ENCODE assay signal across 28 cellular contexts in the genomic region with DNA sequence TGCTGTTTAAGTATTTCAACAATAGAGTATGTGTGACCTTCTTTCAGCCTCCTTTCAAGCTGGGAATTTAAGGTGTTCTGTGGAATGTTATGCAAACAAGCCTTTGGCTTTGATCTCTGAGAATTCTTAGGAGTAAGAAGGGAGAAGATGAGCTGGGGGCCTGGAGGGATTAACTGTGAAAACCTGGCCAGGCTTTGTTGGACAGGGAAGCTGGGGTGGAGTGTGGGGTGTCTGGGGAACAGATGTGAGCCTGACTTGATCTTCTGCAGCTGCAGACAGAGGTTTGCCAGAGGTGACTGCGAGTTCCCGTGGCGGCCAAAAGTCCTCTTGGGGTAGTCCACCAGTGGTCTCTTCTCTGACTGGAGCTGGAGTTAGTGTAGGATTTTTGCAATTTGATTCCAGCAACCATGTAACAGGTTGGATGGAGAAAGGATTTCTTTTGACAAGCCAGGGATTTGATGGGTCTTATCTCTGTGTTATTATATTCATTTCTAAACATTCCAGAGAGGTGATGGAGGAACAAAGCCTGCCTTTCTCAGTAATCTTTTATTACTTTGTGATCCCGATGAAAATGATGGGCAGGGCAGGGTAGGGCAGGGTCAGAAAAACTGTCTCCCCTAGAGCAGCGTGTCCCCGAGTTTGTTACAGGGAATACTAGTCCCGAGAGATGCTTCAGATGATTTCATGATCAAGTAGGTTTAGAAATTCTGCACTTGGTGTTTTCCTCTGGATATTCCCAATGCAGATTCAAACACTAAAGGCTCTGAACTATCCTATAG.
A peak's percentile ranks its signal among the peaks of the same experiment; 100 is the strongest.
DNase-seq lines count a peak whose midpoint lies in the region; ATAC-seq and TF ChIP-seq lines count a peak whose summit lies in the region.
"Had no signal": no experiment of that assay in that cellular context is flagged by ENCODE, and none has a peak within 500 bp of the region (broad histone marks: within the 10 kb centered on the region; RNA-seq: fewer than 3 reads in every experiment).

No MANE protein-coding gene starts in this region.

- no peak overlapping the region for H3K27ac ChIP-seq in right atrium auricular region
- no peak overlapping the region for H3K27ac ChIP-seq in endodermal cell (ENCODE audit: low read depth, low read length)
- no peak overlapping the region for H3K27ac ChIP-seq in mesenchymal stem cell (ENCODE audit: low read length, poor library complexity, severe bottlenecking)
- no peak overlapping the region for H3K27ac ChIP-seq in sigmoid colon
- H3K27ac ChIP-seq: 22Rv1, KMS-11, RWPE1, SK-N-MC had no signal

- no peak overlapping the region for H2AFZ ChIP-seq in mesenchymal stem cell (ENCODE audit: low read depth, low read length)

- POLR2A ChIA-PET in activated CD8-positive, alpha-beta T cell treated with anti-CD3 and anti-CD28 coated beads, Interleukin-2, amount 10 ng/mL, durations not matched to agents 7 days and 5 days (lab: Charles Lee) = no interaction called here

- TF ChIP-seq POLR2A in sigmoid colon (IDR thresholded peaks at IDR 0.05) = no peak

- H3K9ac ChIP-seq in endodermal cell (ENCODE audit: extremely low read depth, low read length, poor library complexity, severe bottlenecking) (no peak overlapping the region), mesenchymal stem cell (ENCODE audit: low read length) (no peak overlapping the region)
- H3K9ac ChIP-seq: KMS-11 had no signal

- CTCF ChIA-PET in activated CD8-positive, alpha-beta T cell treated with anti-CD3 and anti-CD28 coated beads, Interleukin-2, amount 10 ng/mL, durations not matched to agents 7 days and 5 days (lab: Charles Lee) = no interaction called here

- H3K18ac ChIP-seq in mesenchymal stem cell (ENCODE audit: low read depth in 1 of 2, low read length in 2 of 2) = no peak overlapping the region

- H2BK5ac ChIP-seq in mesenchymal stem cell (ENCODE audit: low read depth, low read length, poor library complexity, severe bottlenecking) = no peak overlapping the region

- ATAC-seq in Right ventricle myocardium inferior (peak; percentile 73), HG03354 (IDR thresholded peaks at IDR 0.05; ENCODE audit: poor library complexity, severe bottlenecking, unreplicated experiment) (no peak), HG03280 (IDR thresholded peaks at IDR 0.05; ENCODE audit: unreplicated experiment) (no peak)
- no peak for ATAC-seq in activated CD8-positive, alpha-beta T cell treated with anti-CD3 and anti-CD28 coated beads, Interleukin-2, amount 10 ng/mL, durations not matched to agents 7 days and 5 days

- no peak overlapping the region for H2BK12ac ChIP-seq in mesenchymal stem cell (ENCODE audit: low read length in 2 of 2)

- peaks cover 13% of the 10 kb centered on the region for H3K27me3 Mint-ChIP-seq in endodermal cell (ENCODE audit: insufficient read depth)
- peaks cover 4% of the 10 kb centered on the region for H3K27me3 Mint-ChIP-seq in activated CD8-positive, alpha-beta T cell treated with anti-CD3 and anti-CD28 coated beads, Interleukin-2, amount 10 ng/mL, durations not matched to agents 7 days and 5 days (ENCODE audit: low read depth)

- H2BK15ac ChIP-seq in mesenchymal stem cell (ENCODE audit: low read depth, poor library complexity, severe bottlenecking) = no peak overlapping the region

- H3K4me3 ChIP-seq in right atrium auricular region (no peak overlapping the region), endodermal cell (ENCODE audit: low read length) (no peak overlapping the region), mesenchymal stem cell (ENCODE audit: insufficient read depth in 1 of 2, low read depth in 1 of 2, low read length in 2 of 2) (no peak overlapping the region), sigmoid colon (no peak overlapping the region)
- H3K4me3 ChIP-seq: SK-N-MC had no signal

- H3K14ac ChIP-seq in mesenchymal stem cell (ENCODE audit: low read length in 2 of 2) = no peak overlapping the region

- H3K9me3 Mint-ChIP-seq in endodermal cell = peaks cover 24% of the 10 kb centered on the region
- no peaks in the 10 kb centered on the region for H3K9me3 Mint-ChIP-seq in activated CD8-positive, alpha-beta T cell treated with anti-CD3 and anti-CD28 coated beads, Interleukin-2, amount 10 ng/mL, durations not matched to agents 7 days and 5 days (ENCODE audit: insufficient read depth)

- H3K4ac ChIP-seq in mesenchymal stem cell (ENCODE audit: low read depth in 1 of 2, low read length in 2 of 2) = no peak overlapping the region

- H4K8ac ChIP-seq in mesenchymal stem cell (ENCODE audit: low read length) = no peak overlapping the region

- H3K9me3 ChIP-seq in right atrium auricular region = peaks cover 7 to 28% of the 10 kb centered on the region in 2 donors
- H3K9me3 ChIP-seq in endodermal cell (ENCODE audit: control insufficient read depth, low read length) = peaks cover 26% of the 10 kb centered on the region
- H3K9me3 ChIP-seq in mesenchymal stem cell (ENCODE audit: control insufficient read depth, low read length) = peaks cover 29% of the 10 kb centered on the region
- H3K9me3 ChIP-seq in sigmoid colon = no peaks in the 10 kb centered on the region
- H3K9me3 ChIP-seq: BE2C had no signal

- H3K27me3 ChIP-seq in right atrium auricular region (no peaks in the 10 kb centered on the region), endodermal cell (ENCODE audit: control insufficient read depth, insufficient read depth, low read length, poor library complexity, severe bottlenecking) (no peaks in the 10 kb centered on the region), mesenchymal stem cell (ENCODE audit: control insufficient read depth in 1 of 2, insufficient read depth in 1 of 2, low read length in 2 of 2) (peaks cover 0 to 6% of the 10 kb centered on the region in 2 experiments), sigmoid colon (no peaks in the 10 kb centered on the region)
- H3K27me3 ChIP-seq: BE2C had no signal

- DNase-seq in Right ventricle myocardium inferior (ENCODE audit: missing footprints) (no peak), right atrium auricular region (ENCODE audit: low spot score) (no peak), endodermal cell (peak; percentile 80), mesenchymal stem cell (no peak), sigmoid colon (peak; percentile 68)
- no peak for DNase-seq in activated CD8-positive, alpha-beta T cell treated with anti-CD3 and anti-CD28 coated beads, Interleukin-2, amount 10 ng/mL, durations not matched to agents 7 days and 5 days
- DNase-seq: BE2C; Calu3; CD8-positive, alpha-beta memory T cell; DMS79 treated with DMSO at 0.1 percent for 48 hours; H7; IMR-90; MM.1S; NCI-H1417; NCI-H1694 treated with DMSO at 0.1 percent for 48 hours; NCI-H2081 treated with DMSO at 0.1 percent for 48 hours; NCI-H2171; NCI-H226; NCI-H510A; NCI-H69; SIG-M5 had no signal

- TF ChIP-seq CTCF in right atrium auricular region (IDR thresholded peaks at IDR 0.05) (no peak), endodermal cell (conservative IDR thresholded peaks at IDR 0.05) (no peak), sigmoid colon (IDR thresholded peaks at IDR 0.05) (no peak)

- H2AK5ac ChIP-seq in mesenchymal stem cell (ENCODE audit: low read length, severe bottlenecking) = no peak overlapping the region

- H3K4me2 ChIP-seq in mesenchymal stem cell (ENCODE audit: low read length, poor library complexity, severe bottlenecking) = peak overlapping the region; percentile 29
- H3K4me2 ChIP-seq: KMS-11 had no signal

- H3K4me1 ChIP-seq in right atrium auricular region (peaks cover 0 to 6% of the 10 kb centered on the region in 2 donors), endodermal cell (ENCODE audit: control insufficient read depth, insufficient read depth, low read length) (peaks cover 10% of the 10 kb centered on the region), mesenchymal stem cell (ENCODE audit: control insufficient read depth, insufficient read depth, low read depth, low read length) (no peaks in the 10 kb centered on the region), sigmoid colon (no peaks in the 10 kb centered on the region)
- H3K4me1 ChIP-seq: BE2C had no signal

- 95 to 96% methylated on average over 4 to 7 of the region's 7 CpGs for WGBS in endodermal cell (ENCODE audit: insufficient coverage in 1 of 2, insufficient read length in 1 of 2), 2 experiments
- 74% methylated on average over 6 of the region's 7 CpGs for WGBS in mesenchymal stem cell
- 37 to 72% methylated on average over 7 of the region's 7 CpGs for WGBS in sigmoid colon, 2 donors

- no peak overlapping the region for H4K91ac ChIP-seq in mesenchymal stem cell (ENCODE audit: low read length)

- H3K36me3 Mint-ChIP-seq in endodermal cell (ENCODE audit: low read depth) = peaks cover 7% of the 10 kb centered on the region
- no peaks in the 10 kb centered on the region for H3K36me3 Mint-ChIP-seq in activated CD8-positive, alpha-beta T cell treated with anti-CD3 and anti-CD28 coated beads, Interleukin-2, amount 10 ng/mL, durations not matched to agents 7 days and 5 days (ENCODE audit: low read depth)

- TF ChIP-seq EP300 in sigmoid colon (IDR thresholded peaks at IDR 0.05) = no peak

- H3K36me3 ChIP-seq in right atrium auricular region = no peaks in the 10 kb centered on the region
- no peaks in the 10 kb centered on the region for H3K36me3 ChIP-seq in endodermal cell (ENCODE audit: control insufficient read depth, insufficient read depth, low read length)
- H3K36me3 ChIP-seq in mesenchymal stem cell (ENCODE audit: control insufficient read depth in 1 of 2, insufficient read depth in 2 of 2, low read depth in 1 of 2, low read length in 2 of 2) = no peaks in the 10 kb centered on the region
- H3K36me3 ChIP-seq in sigmoid colon = no peaks in the 10 kb centered on the region
- H3K36me3 ChIP-seq: BE2C had no signal

- no peak overlapping the region for H3K23ac ChIP-seq in mesenchymal stem cell (ENCODE audit: low read length in 2 of 2)

- H3K4me1 Mint-ChIP-seq in endodermal cell = peaks cover 34% of the 10 kb centered on the region
- no peaks in the 10 kb centered on the region for H3K4me1 Mint-ChIP-seq in activated CD8-positive, alpha-beta T cell treated with anti-CD3 and anti-CD28 coated beads, Interleukin-2, amount 10 ng/mL, durations not matched to agents 7 days and 5 days (ENCODE audit: low read depth)
- H3K4me1 Mint-ChIP-seq: CD14-positive monocyte; CD8-positive, alpha-beta memory T cell had no signal

- no peaks in the 10 kb centered on the region for H3K79me1 ChIP-seq in mesenchymal stem cell (replicated peaks; ENCODE audit: low read length, poor library complexity, severe bottlenecking)

- no peak overlapping the region for H3K27ac Mint-ChIP-seq in endodermal cell
- no peak overlapping the region for H3K27ac Mint-ChIP-seq in activated CD8-positive, alpha-beta T cell treated with anti-CD3 and anti-CD28 coated beads, Interleukin-2, amount 10 ng/mL, durations not matched to agents 7 days and 5 days
- H3K27ac Mint-ChIP-seq: CD14-positive monocyte had no signal

- no peak overlapping the region for H3K4me3 Mint-ChIP-seq in endodermal cell
- no peak overlapping the region for H3K4me3 Mint-ChIP-seq in activated CD8-positive, alpha-beta T cell treated with anti-CD3 and anti-CD28 coated beads, Interleukin-2, amount 10 ng/mL, durations not matched to agents 7 days and 5 days
- H3K4me3 Mint-ChIP-seq: CD8-positive, alpha-beta memory T cell had no signal

- H2BK120ac ChIP-seq in mesenchymal stem cell (ENCODE audit: low read depth, low read length) = no peak overlapping the region

- intact Hi-C loops in Right ventricle myocardium inferior (cut with DNase I) = no loop called here
- intact Hi-C loops in sigmoid colon (cut with DNase I) = no loop called here

Comparison
In these comparisons a context has a peak if more than half of its experiments do, and no peak if none do; other contexts are left out.
1. DNase-seq: peak in endodermal cell (single experiment) and sigmoid colon (single experiment); none in Right ventricle myocardium inferior (single experiment), right atrium auricular region (single experiment), mesenchymal stem cell (single experiment) and activated CD8-positive, alpha-beta T cell treated with anti-CD3 and anti-CD28 coated beads, Interleukin-2, amount 10 ng/mL, durations not matched to agents 7 days and 5 days (single experiment).